In the genomic region with DNA sequence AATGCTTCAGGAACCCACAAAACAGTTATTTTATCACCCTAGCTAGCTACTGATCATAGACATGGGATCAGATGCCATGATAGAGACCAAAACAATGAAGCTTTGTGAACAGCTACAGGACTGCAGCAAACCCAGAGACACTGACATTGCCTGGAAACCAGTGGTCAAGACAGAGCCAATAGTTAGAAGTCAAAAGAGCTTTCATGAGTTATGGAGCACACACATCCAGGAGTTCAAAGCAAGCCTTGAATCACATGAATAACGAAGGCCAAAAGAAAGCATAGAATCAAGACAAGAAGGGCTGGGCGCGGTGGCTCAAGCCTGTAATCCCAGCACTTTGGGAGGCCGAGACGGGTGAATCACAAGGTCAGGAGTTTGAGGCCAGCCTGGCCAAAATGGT, we compare ENCODE assay signal across 26 cellular contexts. TPM values are rescaled to one million over a fixed set of nuclear protein-coding genes. Genes with fewer than 3 reads are reported as not detected.
A peak's percentile ranks its signal among the peaks of the same experiment; 100 is the strongest.
DNase-seq lines count a peak whose midpoint lies in the region; ATAC-seq lines count a peak whose summit lies in the region.
"Had no signal": no experiment of that assay in that cellular context is flagged by ENCODE, and none has a peak within 500 bp of the region (broad histone marks: within the 10 kb centered on the region; RNA-seq: fewer than 3 reads in every experiment).

No MANE protein-coding gene starts in this region.

- H3K4me3 ChIP-seq in SJCRH30, result no peak overlapping the region
- H3K4me3 ChIP-seq: lower lobe of right lung, pancreas, right atrium auricular region, spleen, stomach, tibial artery, vagina had no signal

- ATAC-seq in HG03354 (IDR thresholded peaks at IDR 0.05; ENCODE audit: poor library complexity, severe bottlenecking, unreplicated experiment), result no peak
- no peak for ATAC-seq in GM18867 (IDR thresholded peaks at IDR 0.05; ENCODE audit: unreplicated experiment)
- ATAC-seq in HG03571 (IDR thresholded peaks at IDR 0.05; ENCODE audit: unreplicated experiment), result no peak
- no peak for ATAC-seq in GM18909 (IDR thresholded peaks at IDR 0.05; ENCODE audit: poor library complexity, unreplicated experiment)
- ATAC-seq: CD8-positive, alpha-beta T cell; pancreas had no signal

- H3K4me1 ChIP-seq in SJCRH30, result peaks cover 47% of the 10 kb centered on the region
- H3K4me1 ChIP-seq: pancreas, vagina had no signal

- DNase-seq in Ammon's horn (ENCODE audit: low spot score) (peak; percentile 92), SJCRH30 (peak in 1 of 2 experiments; percentile 58), globus pallidus (ENCODE audit: low spot score) (peak; percentile 94), nucleus accumbens (lab: John Stamatoyannopoulos, UW) (peak in 31 of 56 donors; percentile 7 to 78 (median 35))
- DNase-seq: activated CD4-positive, alpha-beta T cell treated with anti-CD3 and anti-CD28 coated beads for 4 hours; activated CD8-positive, alpha-beta memory T cell treated with anti-CD3 and anti-CD28 coated beads for 24 hours; activated T-cell treated with anti-CD3 and anti-CD28 coated beads for 4 hours; CD8-positive, alpha-beta T cell; effector CD4-positive, alpha-beta T cell; kidney glomerular epithelial cell; lower lobe of right lung; NCI-H187; NCI-H2171; pancreas; spleen; stimulated activated CD8-positive, alpha-beta memory T cell treated with anti-CD3 and anti-CD28 coated beads, Interleukin-4, amount 100 ng/mL, for 48 hours; stomach; T1000; tibial artery had no signal

- no peaks in the 10 kb centered on the region for H3K36me3 ChIP-seq in SJCRH30
- H3K36me3 ChIP-seq: lower lobe of right lung, pancreas, right atrium auricular region, spleen, stomach, tibial artery, vagina had no signal

- H3K9me3 ChIP-seq in SJCRH30 (replicated peaks), result no peaks in the 10 kb centered on the region
- H3K9me3 ChIP-seq: lower lobe of right lung, pancreas, right atrium auricular region, spleen, stomach, tibial artery, vagina had no signal

- no peaks in the 10 kb centered on the region for H3K27me3 ChIP-seq in SJCRH30
- H3K27me3 ChIP-seq: pancreas, right atrium auricular region, spleen, stomach, tibial artery, vagina had no signal

- H3K27ac ChIP-seq in SJCRH30, result peak overlapping the region; percentile 11
- H3K27ac ChIP-seq: lower lobe of right lung, pancreas, right atrium auricular region, spleen, stomach, tibial artery, vagina, VCaP had no signal

RNA-seq across cellular contexts. Expression of a gene that starts 34.5 kb away (rescaled TPM):
- total RNA-seq in SJCRH30 (2014; rRNA removed; shearing (Covaris generic)), result not detected in 2 replicates
